In the genomic region with DNA sequence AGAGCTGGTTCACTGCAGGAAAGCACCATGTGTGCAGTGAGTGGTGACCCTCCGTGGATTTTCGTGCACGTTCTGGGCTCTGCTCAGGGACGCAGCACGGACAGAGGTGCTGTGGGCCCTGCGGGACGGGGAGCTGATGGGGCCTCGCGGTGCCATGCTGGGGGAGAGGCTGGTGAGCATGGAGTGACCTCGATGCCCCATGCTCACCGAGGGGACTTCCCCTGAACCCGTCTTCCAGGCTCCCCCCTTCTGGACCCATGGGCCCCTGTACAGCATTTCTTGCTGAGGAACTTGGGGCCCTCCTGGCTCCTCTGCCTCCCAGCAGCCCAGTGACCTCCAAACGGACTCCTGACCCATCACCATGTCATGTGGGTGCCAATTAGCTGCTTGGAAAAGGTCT, we compare ENCODE assay signal across 23 cellular contexts.
A peak's percentile ranks its signal among the peaks of the same experiment; 100 is the strongest.
DNase-seq lines count a peak whose midpoint lies in the region; ATAC-seq, FAIRE-seq and TF ChIP-seq lines count a peak whose summit lies in the region.
"Had no signal": no experiment of that assay in that cellular context is flagged by ENCODE, and none has a peak within 500 bp of the region (broad histone marks: within the 10 kb centered on the region; RNA-seq: fewer than 3 reads in every experiment).

No MANE protein-coding gene starts in this region.

- WGBS in spleen, 5 donors: 77 to 93% (median 88%) methylated on average over 11 to 13 of the region's 13 CpGs

- no peak overlapping the region for H3K9ac ChIP-seq in kidney (ENCODE audit: low read length in 2 of 2)
- H3K9ac ChIP-seq: BLaER1 treated with 17β-estradiol and CSF1 and Interleukin-3, amounts not matched to agents 10 nM and 100 nM had no signal

- peaks cover 11 to 17% of the 10 kb centered on the region in 2 donors for H3K27me3 Mint-ChIP-seq in natural killer cell treated with Interleukin-12 subunit alpha and Interleukin-12 subunit beta and Interleukin-15 and Interleukin-18, amount 100 ng/mL, for 72 hours
- peaks cover 13 to 17% of the 10 kb centered on the region in 2 donors for H3K27me3 Mint-ChIP-seq in natural killer cell (ENCODE audit: low read depth in 2 of 2)
- peaks cover 10% of the 10 kb centered on the region for H3K27me3 Mint-ChIP-seq in activated CD4-positive, alpha-beta T cell treated with anti-CD3 and anti-CD28 coated beads, Interleukin-2, amount 10 ng/mL, durations not matched to agents 24 days and 14 days

- TF ChIP-seq CTCF in natural killer cell (IDR thresholded peaks at IDR 0.05) (no peak), kidney (IDR thresholded peaks at IDR 0.05; ENCODE audit: borderline replicate concordance, extremely low read depth, insufficient read depth) (no peak), spleen (IDR thresholded peaks at IDR 0.05 in 8 of 11, conservative IDR thresholded peaks at IDR 0.05 in 3 of 11) (no peak)

- H3K9me3 Mint-ChIP-seq in natural killer cell treated with Interleukin-12 subunit alpha and Interleukin-12 subunit beta and Interleukin-15 and Interleukin-18, amount 100 ng/mL, for 72 hours: no peaks in the 10 kb centered on the region
- H3K9me3 Mint-ChIP-seq in natural killer cell: no peaks in the 10 kb centered on the region
- peaks cover 1% of the 10 kb centered on the region for H3K9me3 Mint-ChIP-seq in activated CD4-positive, alpha-beta T cell treated with anti-CD3 and anti-CD28 coated beads, Interleukin-2, amount 10 ng/mL, durations not matched to agents 24 days and 14 days
- H3K9me3 Mint-ChIP-seq: CD4-positive, alpha-beta T cell; CD8-positive, alpha-beta T cell had no signal

- H3K27ac ChIP-seq in kidney (ENCODE audit: low read depth in 2 of 2, low read length in 2 of 2) (no peak overlapping the region), spleen (no peak overlapping the region)
- H3K27ac ChIP-seq: 22Rv1; A549; BLaER1 treated with 17β-estradiol and CSF1 and Interleukin-3, amounts not matched to agents 10 nM and 100 nM; C4-2B had no signal

- H3K4me3 ChIP-seq in kidney (ENCODE audit: low read length in 2 of 2) (no peak overlapping the region), spleen (no peak overlapping the region)
- H3K4me3 ChIP-seq: A549; BLaER1 treated with 17β-estradiol and CSF1 and Interleukin-3, amounts not matched to agents 10 nM and 100 nM had no signal

- no peak overlapping the region for H3K27ac Mint-ChIP-seq in natural killer cell treated with Interleukin-12 subunit alpha and Interleukin-12 subunit beta and Interleukin-15 and Interleukin-18, amount 100 ng/mL, for 72 hours
- no peak overlapping the region for H3K27ac Mint-ChIP-seq in natural killer cell
- no peak overlapping the region for H3K27ac Mint-ChIP-seq in activated CD4-positive, alpha-beta T cell treated with anti-CD3 and anti-CD28 coated beads, Interleukin-2, amount 10 ng/mL, durations not matched to agents 24 days and 14 days
- H3K27ac Mint-ChIP-seq: B cell; CD4-positive, alpha-beta T cell; CD8-positive, alpha-beta T cell had no signal

- H3K36me3 Mint-ChIP-seq in natural killer cell treated with Interleukin-12 subunit alpha and Interleukin-12 subunit beta and Interleukin-15 and Interleukin-18, amount 100 ng/mL, for 72 hours: no peaks in the 10 kb centered on the region
- H3K36me3 Mint-ChIP-seq in natural killer cell: no peaks in the 10 kb centered on the region
- no peaks in the 10 kb centered on the region for H3K36me3 Mint-ChIP-seq in activated CD4-positive, alpha-beta T cell treated with anti-CD3 and anti-CD28 coated beads, Interleukin-2, amount 10 ng/mL, durations not matched to agents 24 days and 14 days (ENCODE audit: low read depth)
- H3K36me3 Mint-ChIP-seq: CD8-positive, alpha-beta T cell had no signal

- no peak for TF ChIP-seq POLR2A in spleen (IDR thresholded peaks at IDR 0.05)

- H3K27me3 ChIP-seq in spleen (replicated peaks in 1 of 7): peaks cover 0 to 28% (median 0%) of the 10 kb centered on the region in 7 donors
- H3K27me3 ChIP-seq: BLaER1 treated with 17β-estradiol and CSF1 and Interleukin-3, amounts not matched to agents 10 nM and 100 nM had no signal

- H3K4me1 ChIP-seq in kidney (ENCODE audit: control insufficient read depth in 1 of 2, insufficient read depth in 1 of 2, low read depth in 1 of 2, low read length in 2 of 2): no peaks in the 10 kb centered on the region
- no peaks in the 10 kb centered on the region for H3K4me1 ChIP-seq in spleen
- H3K4me1 ChIP-seq: A549, Caco-2 had no signal

- intact Hi-C loops in natural killer cell (cut with micrococcal nuclease) (no loop called here), kidney (cut with DNase I) (no loop called here), posterior vena cava (cut with DNase I) (no loop called here), spleen (cut with DNase I; ENCODE audit: low total_unique reads) (no loop called here)
- intact Hi-C loops in activated CD4-positive, alpha-beta T cell treated with anti-CD3 and anti-CD28 coated beads, Interleukin-2, amount 10 ng/mL, durations not matched to agents 24 days and 14 days (cut with micrococcal nuclease): no loop called here

- ATAC-seq in natural killer cell treated with Interleukin-12 subunit alpha and Interleukin-12 subunit beta and Interleukin-15 and Interleukin-18, amount 100 ng/mL, for 72 hours: no peak
- no peak for ATAC-seq in natural killer cell
- no peak for ATAC-seq in HG02763 (IDR thresholded peaks at IDR 0.05; ENCODE audit: unreplicated experiment)
- ATAC-seq: A549; CD8-positive, alpha-beta T cell had no signal

- H3K9me3 ChIP-seq in kidney (ENCODE audit: control insufficient read depth in 1 of 2, low read length in 2 of 2) (no peaks in the 10 kb centered on the region), spleen (peaks cover 0 to 8% (median 1%) of the 10 kb centered on the region in 8 donors)
- H3K9me3 ChIP-seq: A549, Caco-2 had no signal

- H3K4me3 Mint-ChIP-seq in natural killer cell treated with Interleukin-12 subunit alpha and Interleukin-12 subunit beta and Interleukin-15 and Interleukin-18, amount 100 ng/mL, for 72 hours: no peak overlapping the region
- no peak overlapping the region for H3K4me3 Mint-ChIP-seq in natural killer cell
- H3K4me3 Mint-ChIP-seq in activated CD4-positive, alpha-beta T cell treated with anti-CD3 and anti-CD28 coated beads, Interleukin-2, amount 10 ng/mL, durations not matched to agents 24 days and 14 days: no peak overlapping the region
- H3K4me3 Mint-ChIP-seq: B cell; CD4-positive, alpha-beta T cell; CD8-positive, alpha-beta T cell had no signal

- H3K36me3 ChIP-seq in kidney (ENCODE audit: control insufficient read depth in 1 of 2, insufficient read depth in 2 of 2, low read length in 2 of 2) (no peaks in the 10 kb centered on the region), spleen (no peaks in the 10 kb centered on the region)
- H3K36me3 ChIP-seq: BLaER1 treated with 17β-estradiol and CSF1 and Interleukin-3, amounts not matched to agents 10 nM and 100 nM had no signal

- DNase-seq in natural killer cell treated with Interleukin-12 subunit alpha and Interleukin-12 subunit beta and Interleukin-15 and Interleukin-18, amount 100 ng/mL, for 72 hours (ENCODE audit: low spot score): peak; percentile 44
- DNase-seq in natural killer cell: no peak
- DNase-seq in kidney: peak; percentile 41
- DNase-seq in posterior vena cava (ENCODE audit: low spot score): peak; percentile 53
- peak; percentile 65 for DNase-seq in spleen
- no peak for DNase-seq in OCI-M2 (lab: John Stamatoyannopoulos, UW; ENCODE audit: unreplicated experiment)
- no peak for DNase-seq in activated CD4-positive, alpha-beta T cell treated with anti-CD3 and anti-CD28 coated beads, Interleukin-2, amount 10 ng/mL, durations not matched to agents 24 days and 14 days
- DNase-seq: AML-193; Caco-2; Calu3; CD4-positive, alpha-beta T cell; CD8-positive, alpha-beta T cell; DMS79 treated with DMSO at 0.1 percent for 48 hours; GF-D8 had no signal

- peaks cover 10 to 12% of the 10 kb centered on the region in 2 donors for H3K4me1 Mint-ChIP-seq in natural killer cell treated with Interleukin-12 subunit alpha and Interleukin-12 subunit beta and Interleukin-15 and Interleukin-18, amount 100 ng/mL, for 72 hours (ENCODE audit: low read depth in 2 of 2)
- peaks cover 6 to 17% of the 10 kb centered on the region in 2 donors for H3K4me1 Mint-ChIP-seq in natural killer cell
- H3K4me1 Mint-ChIP-seq in activated CD4-positive, alpha-beta T cell treated with anti-CD3 and anti-CD28 coated beads, Interleukin-2, amount 10 ng/mL, durations not matched to agents 24 days and 14 days: peaks cover under 1% of the 10 kb centered on the region

- FAIRE-seq in kidney (lab: Jason Lieb, UNC): no peak
- FAIRE-seq: A549, D721Med, G401.6, GM12891 had no signal

Comparison
In these comparisons a context has a peak if more than half of its experiments do, and no peak if none do; other contexts are left out.
1. DNase-seq: peak in natural killer cell treated with Interleukin-12 subunit alpha and Interleukin-12 subunit beta and Interleukin-15 and Interleukin-18, amount 100 ng/mL, for 72 hours (single experiment), kidney (single experiment), posterior vena cava (single experiment) and spleen (single experiment); none in natural killer cell (single experiment), OCI-M2 (single experiment) and activated CD4-positive, alpha-beta T cell treated with anti-CD3 and anti-CD28 coated beads, Interleukin-2, amount 10 ng/mL, durations not matched to agents 24 days and 14 days (single experiment).